In genomic region chr17:17782425-17783120, GRCh38 we compare ENCODE assay signal across 8 cellular contexts. TPM values are rescaled to one million over a fixed set of nuclear protein-coding genes. Genes with fewer than 3 reads are reported as not detected.
DNase-seq lines count a peak whose midpoint lies in the region; TF ChIP-seq lines count a peak whose summit lies in the region.

No MANE protein-coding gene starts in this region.

- H3K36me3 Mint-ChIP-seq in stimulated activated naive CD8-positive, alpha-beta T cell treated with anti-CD3 and anti-CD28 coated beads, Interleukin-15, Interleukin-2, amounts not matched to agents 100 ng/mL and 50 ng/mL, for 24 hours (ENCODE audit: low read depth), result no peaks in the 10 kb centered on the region

- H3K27ac Mint-ChIP-seq in stimulated activated naive CD8-positive, alpha-beta T cell treated with anti-CD3 and anti-CD28 coated beads, Interleukin-15, Interleukin-2, amounts not matched to agents 100 ng/mL and 50 ng/mL, for 24 hours, result no peak overlapping the region

- peaks cover 26% of the 10 kb centered on the region for H3K4me1 Mint-ChIP-seq in stimulated activated naive CD8-positive, alpha-beta T cell treated with anti-CD3 and anti-CD28 coated beads, Interleukin-15, Interleukin-2, amounts not matched to agents 100 ng/mL and 50 ng/mL, for 24 hours (ENCODE audit: low read depth)

- H3K4me3 ChIP-seq in LNCaP clone FGC (ENCODE audit: low read depth, low read length) (peak overlapping the region; percentile 42), ascending aorta (peak overlapping the region; percentile 60 to 76)

- TF ChIP-seq CTCF in LNCaP clone FGC (IDR thresholded peaks at IDR 0.05; ENCODE audit: control insufficient read depth, extremely low read depth, insufficient read depth) (no peak), ascending aorta (IDR thresholded peaks at IDR 0.05) (no peak)

- H3K27me3 Mint-ChIP-seq in stimulated activated naive CD8-positive, alpha-beta T cell treated with anti-CD3 and anti-CD28 coated beads, Interleukin-15, Interleukin-2, amounts not matched to agents 100 ng/mL and 50 ng/mL, for 24 hours, result peaks cover 4% of the 10 kb centered on the region

- H3K9me3 ChIP-seq in ascending aorta, result no peaks in the 10 kb centered on the region

- intact Hi-C loops in ascending aorta (cut with DNase I), result loop anchor here (1.0 kb wide), 1 partner anchor 30 kb away; no protein-coding TSS in a partner anchor

- peak; percentile 59 for DNase-seq in NCI-H510A (lab: John Stamatoyannopoulos, UW)
- DNase-seq in NCI-H510A treated with DMSO at 0.1 percent for 48 hours (lab: John Stamatoyannopoulos, UW), result no peak
- no peak for DNase-seq in LNCaP clone FGC (ENCODE audit: low read depth)
- DNase-seq in ascending aorta (ENCODE audit: low spot score in 2 of 2), result no peak
- peak; percentile 84 for DNase-seq in islet precursor cell
- DNase-seq in SKM-1 (lab: John Stamatoyannopoulos, UW; ENCODE audit: unreplicated experiment), result no peak
- DNase-seq in NAMALWA (ENCODE audit: low spot score), result no peak

- peaks cover 12 to 22% of the 10 kb centered on the region in 2 donors for H3K4me1 ChIP-seq in ascending aorta

- no peaks in the 10 kb centered on the region for H3K27me3 ChIP-seq in ascending aorta

- no peaks in the 10 kb centered on the region for H3K9me3 Mint-ChIP-seq in stimulated activated naive CD8-positive, alpha-beta T cell treated with anti-CD3 and anti-CD28 coated beads, Interleukin-15, Interleukin-2, amounts not matched to agents 100 ng/mL and 50 ng/mL, for 24 hours

- no peaks in the 10 kb centered on the region for H3K36me3 ChIP-seq in ascending aorta

- peak overlapping the region; percentile 60 for H3K4me3 Mint-ChIP-seq in stimulated activated naive CD8-positive, alpha-beta T cell treated with anti-CD3 and anti-CD28 coated beads, Interleukin-15, Interleukin-2, amounts not matched to agents 100 ng/mL and 50 ng/mL, for 24 hours

- H3K27ac ChIP-seq in ascending aorta, result peak overlapping the region; percentile 32 to 83

RNA-seq across cellular contexts. Expression of gene SREBF1, which starts 54.2 kb away (rescaled TPM):
- 141 TPM for total RNA-seq in ascending aorta

Comparison
In these comparisons a context has a peak if more than half of its experiments do, and no peak if none do; other contexts are left out.
1. DNase-seq: peak in NCI-H510A (single experiment) and islet precursor cell (single experiment); none in NCI-H510A treated with DMSO at 0.1 percent for 48 hours (single experiment), LNCaP clone FGC (single experiment), ascending aorta (0 of 2), SKM-1 (single experiment) and NAMALWA (single experiment).